16 cellular contexts compared by ENCODE assay signal in genomic region chr15:81959196-81959595, GRCh38.
DNase-seq lines count a peak whose midpoint lies in the region; ATAC-seq, FAIRE-seq and TF ChIP-seq lines count a peak whose summit lies in the region.
"Had no signal": no experiment of that assay in that cellular context is flagged by ENCODE, and none has a peak within 500 bp of the region (broad histone marks: within the 10 kb centered on the region; RNA-seq: fewer than 3 reads in every experiment).

No MANE protein-coding gene starts in this region.

- H3K9me1 ChIP-seq in K562 (ENCODE audit: control insufficient read depth, insufficient read depth, low read length) = no peaks in the 10 kb centered on the region

- H3F3A ChIP-seq in PC-3 (ENCODE audit: low read length, unreplicated experiment) = no peaks in the 10 kb centered on the region

- ATAC-seq in HCT116 (peak; percentile 57), PC-3 (peak; percentile 33; the same call in 1 of the 2 replicates), K562 (no peak)
- ATAC-seq: GM23338 had no signal

- RAD21 ChIA-PET in HCT116 (lab: Charles Lee; ENCODE audit: low non-redundant PET in 1 of 2, low total read pairs in 2 of 2, uncharacterized antibody in 2 of 2, unreplicated experiment in 2 of 2) = no interaction called here

- H3K4me1 ChIP-seq in HCT116 (ENCODE audit: control insufficient read depth in 1 of 2, insufficient read depth in 2 of 2, low read length in 2 of 2) = peaks cover 5 to 18% of the 10 kb centered on the region in 2 experiments; a peak in 3 of 4 replicates
- H3K4me1 ChIP-seq in PC-3 (ENCODE audit: insufficient read depth, low read length) = no peaks in the 10 kb centered on the region
- H3K4me1 ChIP-seq in K562 (replicated peaks in 1 of 2; ENCODE audit: control insufficient read depth in 2 of 2, insufficient read depth in 2 of 2, low read length in 2 of 2) = peaks cover 5 to 26% of the 10 kb centered on the region in 2 experiments; a peak in 4 of 5 replicates
- H3K4me1 ChIP-seq: HAP-1 had no signal

- H3K36me3 ChIP-seq in HCT116 (ENCODE audit: control insufficient read depth in 1 of 2, insufficient read depth in 2 of 2, low read length in 2 of 2) (no peaks in the 10 kb centered on the region), PC-3 (ENCODE audit: low read depth, low read length) (no peaks in the 10 kb centered on the region), K562 (ENCODE audit: control insufficient read depth, insufficient read depth, low read length) (no peaks in the 10 kb centered on the region), H7 (replicated peaks; ENCODE audit: control insufficient read depth, insufficient read depth, low read length) (no peaks in the 10 kb centered on the region)
- H3K36me3 ChIP-seq: HAP-1 had no signal

- TF ChIP-seq RAD21 in HCT116 (IDR thresholded peaks at IDR 0.05; ENCODE audit: low read depth) = no peak
- no peak for TF ChIP-seq RAD21 in K562 (CRISPR knock-in tag; conservative IDR thresholded peaks at IDR 0.05 in 1 of 2, IDR thresholded peaks at IDR 0.05 in 1 of 2)

- no peak for TF ChIP-seq CTCF in HCT116 (IDR thresholded peaks at IDR 0.05 in 2 of 3, conservative IDR thresholded peaks at IDR 0.05 in 1 of 3; ENCODE audit: borderline replicate concordance in 1 of 3, insufficient read depth in 1 of 3, low read depth in 2 of 3, low read length in 2 of 3)
- TF ChIP-seq CTCF in PC-3 (conservative IDR thresholded peaks at IDR 0.05; ENCODE audit: low read depth, low read length) = no peak
- no peak for TF ChIP-seq CTCF in K562 (IDR thresholded peaks at IDR 0.05 in 2 of 3, conservative IDR thresholded peaks at IDR 0.05 in 1 of 3; ENCODE audit: insufficient read depth in 2 of 3, low read depth in 1 of 3, low read length in 3 of 3)

- H2AFZ ChIP-seq in HCT116 (ENCODE audit: low read depth, low read length, poor library complexity, severe bottlenecking) = no peak overlapping the region
- no peak overlapping the region for H2AFZ ChIP-seq in PC-3 (ENCODE audit: low read length)
- peak overlapping the region; percentile 64; the same call in 1 of the 2 replicates for H2AFZ ChIP-seq in K562 (ENCODE audit: low read depth, low read length)
- H2AFZ ChIP-seq: GM23338 had no signal

- in situ Hi-C loops in K562 (cut with MboI) = no loop called here

- WGBS in K562 (ENCODE audit: insufficient coverage, low coverage, missing lambda C conversion rate) = 22% methylated on average over 3 of the region's 3 CpGs

- CTCF ChIA-PET in HCT116 (lab: Charles Lee) (no interaction called here), PC-3 (lab: Charles Lee) (no interaction called here), K562 (lab: Yijun Ruan, JAX; ENCODE audit: low intra/inter-chr PET ratio) (no interaction called here)

- H3K4me3 ChIP-seq in HCT116 (replicated peaks in 1 of 2; ENCODE audit: low read depth in 1 of 2, low read length in 2 of 2) = no peak overlapping the region
- no peak overlapping the region for H3K4me3 ChIP-seq in PC-3 (ENCODE audit: low read length)
- no peak overlapping the region for H3K4me3 ChIP-seq in K562
- H3K4me3 ChIP-seq in H7 (ENCODE audit: insufficient read depth, low read depth, low read length) = no peak overlapping the region
- H3K4me3 ChIP-seq: GM23338, HAP-1 had no signal

- H3K9me3 ChIP-seq in HCT116 (ENCODE audit: control insufficient read depth in 1 of 2, insufficient read depth in 1 of 2, low read depth in 1 of 2, low read length in 2 of 2) (no peaks in the 10 kb centered on the region), PC-3 (ENCODE audit: low read length) (no peaks in the 10 kb centered on the region), K562 (replicated peaks; ENCODE audit: control insufficient read depth, insufficient read depth, low read depth, low read length) (no peaks in the 10 kb centered on the region)
- H3K9me3 ChIP-seq: HAP-1 had no signal

- no peak for FAIRE-seq in K562 (lab: Jason Lieb, UNC)
- FAIRE-seq: GM12891, GM18507 had no signal

- H3K79me2 ChIP-seq in HCT116 (ENCODE audit: insufficient read depth, low read length) (no peaks in the 10 kb centered on the region), PC-3 (ENCODE audit: low read length) (no peaks in the 10 kb centered on the region), K562 (ENCODE audit: control insufficient read depth, insufficient read depth, low read length) (no peaks in the 10 kb centered on the region)

- POLR2A ChIA-PET in HCT116 (lab: Charles Lee) (no interaction called here), PC-3 (lab: Charles Lee; ENCODE audit: unreplicated experiment) (no interaction called here), K562 (lab: Yijun Ruan, JAX) (interaction anchor here (1.1 kb wide), 1 partner anchor 13 kb away, joined by 3 read pairs; no protein-coding TSS in a partner anchor)

- H3K27ac ChIP-seq in HCT116 (ENCODE audit: low read depth, low read length) (no peak overlapping the region), PC-3 (ENCODE audit: low read length) (no peak overlapping the region), K562 (ENCODE audit: extremely low read depth, low read depth, low read length) (no peak overlapping the region)

- H4K20me1 ChIP-seq in HCT116 (ENCODE audit: insufficient read depth) (no peaks in the 10 kb centered on the region), PC-3 (ENCODE audit: low read length) (no peaks in the 10 kb centered on the region), K562 (replicated peaks; ENCODE audit: control insufficient read depth, insufficient read depth, low read length) (no peaks in the 10 kb centered on the region)

- peak; percentile 33 for DNase-seq in EH (ENCODE audit: low read depth)
- DNase-seq in HCT116 (ENCODE audit: low read depth, low spot score) = no peak
- DNase-seq in PC-3 = peak; percentile 50
- DNase-seq in K562 (ENCODE audit: extremely low read depth in 1 of 4, low spot score in 3 of 4) = no peak
- DNase-seq in H7 = no peak
- DNase-seq in nucleus accumbens (lab: John Stamatoyannopoulos, UW) = no peak
- no peak for DNase-seq in GM19240 (ENCODE audit: insufficient read length, low spot score)
- DNase-seq: C1 segment of cervical spinal cord; Calu3; CD4-positive, alpha-beta memory T cell; COR-L47; GF-D8 had no signal

- no peaks in the 10 kb centered on the region for H3K9me2 ChIP-seq in HCT116 (ENCODE audit: insufficient read depth)
- H3K9me2 ChIP-seq in PC-3 (replicated peaks; ENCODE audit: low read length) = no peaks in the 10 kb centered on the region

- no peak overlapping the region for H3K9ac ChIP-seq in HCT116 (ENCODE audit: low read length)
- H3K9ac ChIP-seq in PC-3 (ENCODE audit: low read length) = no peak overlapping the region
- H3K9ac ChIP-seq in K562 (ENCODE audit: insufficient read depth in 1 of 2, low read depth in 2 of 2, low read length in 2 of 2) = no peak overlapping the region

- H3K27me3 ChIP-seq in HCT116 (ENCODE audit: insufficient read depth, low read length) (no peaks in the 10 kb centered on the region), PC-3 (ENCODE audit: low read length) (no peaks in the 10 kb centered on the region), K562 (ENCODE audit: control insufficient read depth in 2 of 2, insufficient read depth in 2 of 2, low read length in 2 of 2) (no peaks in the 10 kb centered on the region), H7 (ENCODE audit: control insufficient read depth, insufficient read depth, low read length) (no peaks in the 10 kb centered on the region)

- TF ChIP-seq EP300 in K562 (IDR thresholded peaks at IDR 0.05; ENCODE audit: low read length) = no peak

- H3K4me2 ChIP-seq in HCT116 (ENCODE audit: low read length) = peak overlapping the region; percentile 27; the same call in 1 of the 2 replicates
- H3K4me2 ChIP-seq in PC-3 (ENCODE audit: low read length) = no peak overlapping the region
- H3K4me2 ChIP-seq in K562 (ENCODE audit: insufficient read depth, low read length) = no peak overlapping the region
- H3K4me2 ChIP-seq: GM23338 had no signal

- BruUV-seq in HCT116 (replicated peaks; lab: Mats Ljungman, UMichigan) (no TSS peak), PC-3 (replicated peaks; lab: Mats Ljungman, UMichigan) (no TSS peak), K562 (replicated peaks; lab: Mats Ljungman, UMichigan) (no TSS peak)

- intact Hi-C loops in HCT116 (cut with micrococcal nuclease) (no loop called here), PC-3 (cut with micrococcal nuclease) (no loop called here), K562 (cut with micrococcal nuclease) (no loop called here)

- TF ChIP-seq POLR2A in HCT116 (IDR thresholded peaks at IDR 0.05; ENCODE audit: borderline replicate concordance, extremely low read depth, insufficient read depth, insufficient read length) (no peak), K562 (conservative IDR thresholded peaks at IDR 0.05) (no peak)

TF ChIP-seq in HCT116, 20 proteins besides CTCF, POLR2A, EP300 and RAD21:
- TF ChIP-seq JUND (IDR thresholded peaks at IDR 0.05) (peak; percentile 14; the same call in 1 of the 2 replicates), ZNF274 (IDR thresholded peaks at IDR 0.05; ENCODE audit: low read depth, low read length) (no peak)
TF ChIP-seq in HCT116: peak in this region for 1.

TF ChIP-seq in K562, 482 proteins besides CTCF, POLR2A, EP300 and RAD21:
- TF ChIP-seq SREBF2 (CRISPR knock-in tag; IDR thresholded peaks at IDR 0.05) (no peak), ZNF384 (IDR thresholded peaks at IDR 0.05; ENCODE audit: low read depth, low read length) (no peak), JUND (IDR thresholded peaks at IDR 0.05; ENCODE audit: borderline replicate concordance, low read depth, low read length) (peak; percentile 33; the same call in 1 of the 2 replicates), JUND (tag; IDR thresholded peaks at IDR 0.05; ENCODE audit: borderline replicate concordance, low read depth, low read length) (no peak), ATF3 (IDR thresholded peaks at IDR 0.05) (peak; percentile 62), ATF3 (CRISPR knock-in tag; conservative IDR thresholded peaks at IDR 0.05) (no peak)
- TF ChIP-seq, protein P1, sequence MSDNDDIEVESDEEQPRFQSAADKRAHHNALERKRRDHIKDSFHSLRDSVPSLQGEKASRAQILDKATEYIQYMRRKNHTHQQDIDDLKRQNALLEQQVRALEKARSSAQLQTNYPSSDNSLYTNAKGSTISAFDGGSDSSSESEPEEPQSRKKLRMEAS (CRISPR knock-in tag; IDR thresholded peaks at IDR 0.05) = no peak

Comparison
In these comparisons a context has a peak if more than half of its experiments do, and no peak if none do; other contexts are left out.
1. DNase-seq: peak in EH (single experiment) and PC-3 (single experiment); none in HCT116 (single experiment), K562 (0 of 4), H7 (single experiment), nucleus accumbens (0 of 56) and GM19240 (single experiment).